Comparison of ENCODE assay signal across 2 cellular contexts in genomic region chrX:15643786-15644559, GRCh38.
TF ChIP-seq lines count a peak whose summit lies in the region.

No MANE protein-coding gene starts in this region.

TF ChIP-seq in HEK293, 187 proteins besides CTCF, POLR2A, EP300 and RAD21:
- TF ChIP-seq GLIS2 (tag by site-specific recombination; IDR thresholded peaks at IDR 0.05), result no peak
- TF ChIP-seq ZNF510 (tag by site-specific recombination; IDR thresholded peaks at IDR 0.05; ENCODE audit: insufficient replicate concordance), result peak; percentile 99
- TF ChIP-seq IKZF3 (tag by site-specific recombination; IDR thresholded peaks at IDR 0.05), result no peak
- no peak for TF ChIP-seq ZNF621 (tag by site-specific recombination; IDR thresholded peaks at IDR 0.05)
- TF ChIP-seq ZNF248 (tag by site-specific recombination; IDR thresholded peaks at IDR 0.05), result no peak
- TF ChIP-seq ZNF140 (tag by site-specific recombination; IDR thresholded peaks at IDR 0.05), result no peak

TF ChIP-seq in K562, 482 proteins besides CTCF, POLR2A, EP300 and RAD21:
- no peak for TF ChIP-seq CREM (IDR thresholded peaks at IDR 0.05; ENCODE audit: low read depth)
- TF ChIP-seq EZH2 (IDR thresholded peaks at IDR 0.05; ENCODE audit: borderline replicate concordance, low read depth, low read length), result peak; percentile 82; the same call in 1 of the 2 replicates
